Comparison of ENCODE assay signal across 8 cellular contexts in genomic region chr2:157441072-157441454, GRCh38. TPM values are rescaled to one million over a fixed set of nuclear protein-coding genes. Genes with fewer than 3 reads are reported as not detected.
DNase-seq lines count a peak whose midpoint lies in the region; ATAC-seq and TF ChIP-seq lines count a peak whose summit lies in the region.

No MANE protein-coding gene starts in this region.

- TF ChIP-seq CTCF in gastroesophageal sphincter (IDR thresholded peaks at IDR 0.05): no peak

- no peaks in the 10 kb centered on the region for H3K9me3 ChIP-seq in muscle layer of duodenum (ENCODE audit: control insufficient read depth in 1 of 2, low read length in 2 of 2)
- no peaks in the 10 kb centered on the region for H3K9me3 ChIP-seq in gastroesophageal sphincter

- H3K27ac ChIP-seq in muscle layer of duodenum (ENCODE audit: low read length) (peak overlapping the region; percentile 91), gastroesophageal sphincter (no peak overlapping the region)

- no peaks in the 10 kb centered on the region for H3K27me3 ChIP-seq in muscle layer of duodenum (ENCODE audit: low read depth, low read length)
- H3K27me3 ChIP-seq in gastroesophageal sphincter: no peaks in the 10 kb centered on the region

- 41 to 46% methylated on average over 2 of the region's 2 CpGs for WGBS in gastroesophageal sphincter (ENCODE audit: low coverage in 1 of 2), 2 donors

- H3K4me1 ChIP-seq in muscle layer of duodenum (ENCODE audit: control insufficient read depth in 1 of 2, insufficient read depth in 2 of 2, low read length in 2 of 2) (no peaks in the 10 kb centered on the region), gastroesophageal sphincter (no peaks in the 10 kb centered on the region)

- ATAC-seq in HG03097 (IDR thresholded peaks at IDR 0.05; ENCODE audit: low FRiP score, unreplicated experiment) (peak; percentile 25), gastroesophageal sphincter (no peak)

- no peak for TF ChIP-seq EP300 in gastroesophageal sphincter (IDR thresholded peaks at IDR 0.05)

- TF ChIP-seq POLR2A in gastroesophageal sphincter (IDR thresholded peaks at IDR 0.05): no peak

- DNase-seq in stimulated activated naive CD4-positive, alpha-beta T cell (lab: John Stamatoyannopoulos, UW): peak in 5 of 6 experiments; percentile 25 to 73 (median 72)
- no peak for DNase-seq in stimulated activated naive CD4-positive, alpha-beta T cell treated with Interleukin-2 at 50 U/mL for 16 hours (lab: John Stamatoyannopoulos, UW)
- peak; percentile 39 for DNase-seq in T-helper 22 cell (ENCODE audit: low read depth)
- no peak for DNase-seq in NCI-H1417 treated with DMSO at 0.1 percent for 48 hours (lab: John Stamatoyannopoulos, UW)
- no peak for DNase-seq in globus pallidus (ENCODE audit: low spot score)

- no peaks in the 10 kb centered on the region for H3K36me3 ChIP-seq in muscle layer of duodenum (ENCODE audit: control insufficient read depth in 1 of 2, insufficient read depth in 2 of 2, low read length in 2 of 2)
- no peaks in the 10 kb centered on the region for H3K36me3 ChIP-seq in gastroesophageal sphincter

- peak overlapping the region in 1 of 2 donors; percentile 54 for H3K4me3 ChIP-seq in muscle layer of duodenum (ENCODE audit: low read depth in 1 of 2, low read length in 2 of 2)
- no peak overlapping the region for H3K4me3 ChIP-seq in gastroesophageal sphincter

RNA-seq across cellular contexts. Expression of gene CYTIP, which starts 2.8 kb away (rescaled TPM):
- total RNA-seq in gastroesophageal sphincter: 10 to 100 TPM in 1 of 4 donors, 1 to 10 TPM in 3; 1.6 to 10.6 (median 3.2) TPM

Comparison
In these comparisons a context has a peak if more than half of its experiments do, and no peak if none do; other contexts are left out.
1. DNase-seq: peak in stimulated activated naive CD4-positive, alpha-beta T cell (5 of 6) and T-helper 22 cell (single experiment); none in stimulated activated naive CD4-positive, alpha-beta T cell treated with Interleukin-2 at 50 U/mL for 16 hours (single experiment), NCI-H1417 treated with DMSO at 0.1 percent for 48 hours (single experiment) and globus pallidus (single experiment).